In genomic region chr20:52379723-52380336, GRCh38 we compare ENCODE assay signal across 8 cellular contexts.
DNase-seq lines count a peak whose midpoint lies in the region; ATAC-seq, FAIRE-seq and TF ChIP-seq lines count a peak whose summit lies in the region.

No MANE protein-coding gene starts in this region.

- H2AFZ ChIP-seq in neural cell (ENCODE audit: low read depth, low read length) = no peak overlapping the region

- intact Hi-C loops in activated CD4-positive, alpha-beta T cell treated with anti-CD3 and anti-CD28 coated beads, Interleukin-2, amount 10 ng/mL, durations not matched to agents 24 days and 14 days (cut with micrococcal nuclease) = loop anchor here (1.0 to 2.0 kb wide), 3 partner anchors 68 to 251 kb away; no protein-coding TSS in a partner anchor

- no peaks in the 10 kb centered on the region for H3K27me3 Mint-ChIP-seq in activated CD4-positive, alpha-beta T cell treated with anti-CD3 and anti-CD28 coated beads, Interleukin-2, amount 10 ng/mL, durations not matched to agents 24 days and 14 days

- H3K79me2 ChIP-seq in neural cell (replicated peaks; ENCODE audit: insufficient read depth, low read length) = no peaks in the 10 kb centered on the region

- no peak overlapping the region for H3K4me2 ChIP-seq in neural cell (ENCODE audit: low read length)

- no peaks in the 10 kb centered on the region for H3K9me2 ChIP-seq in neural cell (ENCODE audit: insufficient read depth, low read length)

- no peak overlapping the region for H3K9ac ChIP-seq in neural cell (ENCODE audit: low read length)

- no peak overlapping the region for H3K27ac ChIP-seq in neural cell (ENCODE audit: low read length)

- peaks cover 4% of the 10 kb centered on the region for H3K9me3 Mint-ChIP-seq in activated CD4-positive, alpha-beta T cell treated with anti-CD3 and anti-CD28 coated beads, Interleukin-2, amount 10 ng/mL, durations not matched to agents 24 days and 14 days

- TF ChIP-seq RAD21 in neural cell (conservative IDR thresholded peaks at IDR 0.05) = peak; percentile 32

- TF ChIP-seq CTCF in D721Med (IDR thresholded peaks at IDR 0.05; ENCODE audit: insufficient read depth, missing control alignments) (peak; percentile 85), epithelial cell of proximal tubule (conservative IDR thresholded peaks at IDR 0.05; ENCODE audit: low read depth, low read length) (peak; percentile 93), neural cell (IDR thresholded peaks at IDR 0.05; ENCODE audit: poor library complexity, severe bottlenecking) (peak; percentile 57)

- FAIRE-seq in D721Med (lab: Jason Lieb, UNC) = no peak

- no peak overlapping the region for H3K27ac Mint-ChIP-seq in activated CD4-positive, alpha-beta T cell treated with anti-CD3 and anti-CD28 coated beads, Interleukin-2, amount 10 ng/mL, durations not matched to agents 24 days and 14 days

- TF ChIP-seq EP300 in neural cell (conservative IDR thresholded peaks at IDR 0.05; ENCODE audit: poor library complexity, severe bottlenecking) = no peak

- H3K9me3 ChIP-seq in neural cell (ENCODE audit: low read length) = no peaks in the 10 kb centered on the region

- H3K36me3 Mint-ChIP-seq in activated CD4-positive, alpha-beta T cell treated with anti-CD3 and anti-CD28 coated beads, Interleukin-2, amount 10 ng/mL, durations not matched to agents 24 days and 14 days (ENCODE audit: low read depth) = no peaks in the 10 kb centered on the region

- H3F3A ChIP-seq in neural cell (ENCODE audit: insufficient read depth, low read length, poor library complexity, severe bottlenecking) = no peaks in the 10 kb centered on the region

- DNase-seq in D721Med (ENCODE audit: insufficient read length, low spot score) (no peak), HS-5 (ENCODE audit: low read depth) (peak; percentile 67), epithelial cell of proximal tubule (ENCODE audit: low read depth) (no peak), SHP77 (lab: John Stamatoyannopoulos, UW) (no peak), hippocampal formation (lab: John Stamatoyannopoulos, UW) (no peak)
- DNase-seq in activated CD4-positive, alpha-beta T cell treated with anti-CD3 and anti-CD28 coated beads, Interleukin-2, amount 10 ng/mL, durations not matched to agents 24 days and 14 days = peak; percentile 73

- H3K4me1 Mint-ChIP-seq in activated CD4-positive, alpha-beta T cell treated with anti-CD3 and anti-CD28 coated beads, Interleukin-2, amount 10 ng/mL, durations not matched to agents 24 days and 14 days = no peaks in the 10 kb centered on the region

- H3K4me3 ChIP-seq in epithelial cell of proximal tubule (ENCODE audit: low read depth, low read length) (no peak overlapping the region), neural cell (ENCODE audit: low read length) (no peak overlapping the region)

- H4K20me1 ChIP-seq in neural cell (ENCODE audit: insufficient read depth) = no peaks in the 10 kb centered on the region

- no peak overlapping the region for H3K4me3 Mint-ChIP-seq in activated CD4-positive, alpha-beta T cell treated with anti-CD3 and anti-CD28 coated beads, Interleukin-2, amount 10 ng/mL, durations not matched to agents 24 days and 14 days

- no peaks in the 10 kb centered on the region for H3K27me3 ChIP-seq in neural cell (ENCODE audit: insufficient read depth, low read depth, low read length)

- no peaks in the 10 kb centered on the region for H3K36me3 ChIP-seq in neural cell (ENCODE audit: insufficient read depth, low read length)

- no peak for ATAC-seq in HG02840 (IDR thresholded peaks at IDR 0.05; ENCODE audit: low FRiP score, unreplicated experiment)

TF ChIP-seq in neural cell, 6 proteins besides CTCF, POLR2A, EP300 and RAD21:
- no peak for TF ChIP-seq MXI1 (conservative IDR thresholded peaks at IDR 0.05; ENCODE audit: poor library complexity, severe bottlenecking)
- TF ChIP-seq, protein P1, sequence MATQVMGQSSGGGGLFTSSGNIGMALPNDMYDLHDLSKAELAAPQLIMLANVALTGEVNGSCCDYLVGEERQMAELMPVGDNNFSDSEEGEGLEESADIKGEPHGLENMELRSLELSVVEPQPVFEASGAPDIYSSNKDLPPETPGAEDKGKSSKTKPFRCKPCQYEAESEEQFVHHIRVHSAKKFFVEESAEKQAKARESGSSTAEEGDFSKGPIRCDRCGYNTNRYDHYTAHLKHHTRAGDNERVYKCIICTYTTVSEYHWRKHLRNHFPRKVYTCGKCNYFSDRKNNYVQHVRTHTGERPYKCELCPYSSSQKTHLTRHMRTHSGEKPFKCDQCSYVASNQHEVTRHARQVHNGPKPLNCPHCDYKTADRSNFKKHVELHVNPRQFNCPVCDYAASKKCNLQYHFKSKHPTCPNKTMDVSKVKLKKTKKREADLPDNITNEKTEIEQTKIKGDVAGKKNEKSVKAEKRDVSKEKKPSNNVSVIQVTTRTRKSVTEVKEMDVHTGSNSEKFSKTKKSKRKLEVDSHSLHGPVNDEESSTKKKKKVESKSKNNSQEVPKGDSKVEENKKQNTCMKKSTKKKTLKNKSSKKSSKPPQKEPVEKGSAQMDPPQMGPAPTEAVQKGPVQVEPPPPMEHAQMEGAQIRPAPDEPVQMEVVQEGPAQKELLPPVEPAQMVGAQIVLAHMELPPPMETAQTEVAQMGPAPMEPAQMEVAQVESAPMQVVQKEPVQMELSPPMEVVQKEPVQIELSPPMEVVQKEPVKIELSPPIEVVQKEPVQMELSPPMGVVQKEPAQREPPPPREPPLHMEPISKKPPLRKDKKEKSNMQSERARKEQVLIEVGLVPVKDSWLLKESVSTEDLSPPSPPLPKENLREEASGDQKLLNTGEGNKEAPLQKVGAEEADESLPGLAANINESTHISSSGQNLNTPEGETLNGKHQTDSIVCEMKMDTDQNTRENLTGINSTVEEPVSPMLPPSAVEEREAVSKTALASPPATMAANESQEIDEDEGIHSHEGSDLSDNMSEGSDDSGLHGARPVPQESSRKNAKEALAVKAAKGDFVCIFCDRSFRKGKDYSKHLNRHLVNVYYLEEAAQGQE (IDR thresholded peaks at IDR 0.05; ENCODE audit: borderline replicate concordance) = no peak
- peak; percentile 32 for TF ChIP-seq SMC3 (conservative IDR thresholded peaks at IDR 0.05; ENCODE audit: poor library complexity)

Comparison
In these comparisons a context has a peak if more than half of its experiments do, and no peak if none do; other contexts are left out.
1. DNase-seq: peak in HS-5 (single experiment) and activated CD4-positive, alpha-beta T cell treated with anti-CD3 and anti-CD28 coated beads, Interleukin-2, amount 10 ng/mL, durations not matched to agents 24 days and 14 days (single experiment); none in D721Med (single experiment), epithelial cell of proximal tubule (single experiment), SHP77 (0 of 2) and hippocampal formation (0 of 2).
2. Peak in every context shown above with its lines, with median percentiles within 50 percentile points of each other: CTCF ChIP-seq.